22 cellular contexts compared by ENCODE assay signal in genomic region chr6:107344383-107344782, GRCh38.
"Had no signal": no experiment of that assay in that cellular context is flagged by ENCODE, and none has a peak within 500 bp of the region (broad histone marks: within the 10 kb centered on the region; RNA-seq: fewer than 3 reads in every experiment).

No MANE protein-coding gene starts in this region.

- H3K4me3 Mint-ChIP-seq: activated CD4-positive, alpha-beta T cell treated with anti-CD3 and anti-CD28 coated beads for 36 hours; activated CD8-positive, alpha-beta memory T cell treated with anti-CD3 and anti-CD28 coated beads, Interleukin-2, amount 10 ng/mL, durations not matched to agents 7 days and 5 days; activated CD8-positive, alpha-beta T cell treated with anti-CD3 and anti-CD28 coated beads, Interleukin-2, amount 10 ng/mL, durations not matched to agents 7 days and 5 days; dendritic cell treated with granulocyte-macrophage colony-stimulating factor and Interleukin-4, amounts not matched to agents 40 ng/mL and 50 ng/mL, for 4 days; natural killer cell treated with Interleukin-12 subunit alpha and Interleukin-12 subunit beta and Interleukin-15 and Interleukin-18, amount 100 ng/mL, for 72 hours had no signal

- ATAC-seq: activated CD4-positive, alpha-beta T cell treated with anti-CD3 and anti-CD28 coated beads for 36 hours; activated CD8-positive, alpha-beta memory T cell treated with anti-CD3 and anti-CD28 coated beads, Interleukin-2, amount 10 ng/mL, durations not matched to agents 7 days and 5 days; activated CD8-positive, alpha-beta T cell treated with anti-CD3 and anti-CD28 coated beads, Interleukin-2, amount 10 ng/mL, durations not matched to agents 7 days and 5 days; activated naive CD4-positive, alpha-beta T cell treated with anti-CD3 and anti-CD28 coated beads, Interleukin-2, amount 50 U/mL, for 72 hours; left lobe of liver; lower lobe of right lung; natural killer cell treated with Interleukin-12 subunit alpha and Interleukin-12 subunit beta and Interleukin-15 and Interleukin-18, amount 100 ng/mL, for 72 hours; right cardiac atrium; stimulated activated naive CD8-positive, alpha-beta T cell treated with anti-CD3 and anti-CD28 coated beads, Interleukin-15, Interleukin-2, amounts not matched to agents 100 U/mL and 50 U/mL, for 24 hours had no signal

- H3K4me1 Mint-ChIP-seq: activated CD8-positive, alpha-beta memory T cell treated with anti-CD3 and anti-CD28 coated beads, Interleukin-2, amount 10 ng/mL, durations not matched to agents 7 days and 5 days had no signal

- H3K27me3 Mint-ChIP-seq: activated CD4-positive, alpha-beta T cell treated with anti-CD3 and anti-CD28 coated beads for 36 hours; activated CD8-positive, alpha-beta memory T cell treated with anti-CD3 and anti-CD28 coated beads, Interleukin-2, amount 10 ng/mL, durations not matched to agents 7 days and 5 days; dendritic cell treated with granulocyte-macrophage colony-stimulating factor and Interleukin-4, amounts not matched to agents 40 ng/mL and 50 ng/mL, for 4 days; natural killer cell treated with Interleukin-12 subunit alpha and Interleukin-12 subunit beta and Interleukin-15 and Interleukin-18, amount 100 ng/mL, for 72 hours had no signal

- H3K27ac ChIP-seq: breast epithelium, esophagus squamous epithelium, lower lobe of right lung, testis, transverse colon had no signal

- H3K9me3 Mint-ChIP-seq: activated naive CD4-positive, alpha-beta T cell treated with anti-CD3 and anti-CD28 coated beads, Interleukin-2, amount 50 U/mL, for 72 hours; activated T-helper 2 cell treated with anti-CD3 and anti-CD28 coated beads, Interferon-gamma antibody, Interleukin-2, Interleukin-4, amounts not matched to agents 10 μg/mL and 5 μg/mL and 100 μg/mL, durations not matched to agents 14 hours and 24 hours and 36 hours; dendritic cell treated with granulocyte-macrophage colony-stimulating factor and Interleukin-4, amounts not matched to agents 40 ng/mL and 50 ng/mL, for 4 days; natural killer cell treated with Interleukin-12 subunit alpha and Interleukin-12 subunit beta and Interleukin-15 and Interleukin-18, amount 100 ng/mL, for 72 hours had no signal

- DNase-seq: activated CD4-positive, alpha-beta T cell treated with anti-CD3 and anti-CD28 coated beads for 36 hours; activated CD4-positive, CD25-positive, alpha-beta regulatory T cell; activated CD8-positive, alpha-beta memory T cell treated with anti-CD3 and anti-CD28 coated beads, Interleukin-2, amount 10 ng/mL, durations not matched to agents 7 days and 5 days; activated CD8-positive, alpha-beta T cell treated with anti-CD3 and anti-CD28 coated beads, Interleukin-2, amount 10 ng/mL, durations not matched to agents 7 days and 5 days; activated T-cell treated with anti-CD3 and anti-CD28 coated beads, Interleukin-2, amount 50 U/mL, for 48 hours; central memory CD4-positive, alpha-beta T cell; effector CD4-positive, alpha-beta T cell; esophagus squamous epithelium; foreskin melanocyte; kidney glomerular epithelial cell; lower lobe of right lung; mesenchymal stem cell; right cardiac atrium; stimulated activated naive CD8-positive, alpha-beta T cell treated with anti-CD3 and anti-CD28 coated beads, Interleukin-15, Interleukin-2, amounts not matched to agents 100 U/mL and 50 U/mL, for 24 hours; testis; transverse colon had no signal

- H3K36me3 Mint-ChIP-seq: activated CD8-positive, alpha-beta memory T cell treated with anti-CD3 and anti-CD28 coated beads, Interleukin-2, amount 10 ng/mL, durations not matched to agents 7 days and 5 days; activated naive CD4-positive, alpha-beta T cell treated with anti-CD3 and anti-CD28 coated beads, Interleukin-2, amount 50 U/mL, for 72 hours; natural killer cell treated with Interleukin-12 subunit alpha and Interleukin-12 subunit beta and Interleukin-15 and Interleukin-18, amount 100 ng/mL, for 72 hours had no signal

- H3K27ac Mint-ChIP-seq: activated CD4-positive, alpha-beta T cell treated with anti-CD3 and anti-CD28 coated beads for 36 hours; activated CD8-positive, alpha-beta memory T cell treated with anti-CD3 and anti-CD28 coated beads, Interleukin-2, amount 10 ng/mL, durations not matched to agents 7 days and 5 days; activated CD8-positive, alpha-beta T cell treated with anti-CD3 and anti-CD28 coated beads, Interleukin-2, amount 10 ng/mL, durations not matched to agents 7 days and 5 days; activated naive CD4-positive, alpha-beta T cell treated with anti-CD3 and anti-CD28 coated beads, Interleukin-2, amount 50 U/mL, for 72 hours; activated T-helper 2 cell treated with anti-CD3 and anti-CD28 coated beads, Interferon-gamma antibody, Interleukin-2, Interleukin-4, amounts not matched to agents 10 μg/mL and 5 μg/mL and 100 μg/mL, durations not matched to agents 14 hours and 24 hours and 36 hours; dendritic cell treated with granulocyte-macrophage colony-stimulating factor and Interleukin-4, amounts not matched to agents 40 ng/mL and 50 ng/mL, for 4 days had no signal
